12 cellular contexts compared by ENCODE assay signal in genomic region chr4:105305019-105305836, GRCh38.
A peak's percentile ranks its signal among the peaks of the same experiment; 100 is the strongest.
DNase-seq lines count a peak whose midpoint lies in the region; ATAC-seq, FAIRE-seq and TF ChIP-seq lines count a peak whose summit lies in the region.
"Had no signal": no experiment of that assay in that cellular context is flagged by ENCODE, and none has a peak within 500 bp of the region (broad histone marks: within the 10 kb centered on the region; RNA-seq: fewer than 3 reads in every experiment).

No MANE protein-coding gene starts in this region.

- TF ChIP-seq RAD21 in GM12878 (IDR thresholded peaks at IDR 0.05; ENCODE audit: insufficient read depth, low read depth, low read length), result no peak

- H3K4me3 ChIP-seq in GM12878 (no peak overlapping the region), transverse colon (no peak overlapping the region)
- H3K4me3 ChIP-seq: cardiac muscle cell, left lung had no signal

- peaks cover 22% of the 10 kb centered on the region for H3K4me1 Mint-ChIP-seq in activated CD4-positive, alpha-beta T cell treated with anti-CD3 and anti-CD28 coated beads, Interleukin-2, amount 10 ng/mL, durations not matched to agents 24 days and 14 days

- peaks cover 11% of the 10 kb centered on the region for H3K36me3 Mint-ChIP-seq in activated CD4-positive, alpha-beta T cell treated with anti-CD3 and anti-CD28 coated beads, Interleukin-2, amount 10 ng/mL, durations not matched to agents 24 days and 14 days (ENCODE audit: low read depth)

- H3K9me3 Mint-ChIP-seq in activated CD4-positive, alpha-beta T cell treated with anti-CD3 and anti-CD28 coated beads, Interleukin-2, amount 10 ng/mL, durations not matched to agents 24 days and 14 days, result peaks cover 18% of the 10 kb centered on the region

- peak overlapping the region; percentile 33 for H2AFZ ChIP-seq in GM12878 (ENCODE audit: control insufficient read depth, low read depth, low read length)

- POLR2A ChIA-PET in GM12878 (lab: Charles Lee), result interaction anchor here (0.6 to 1.7 kb wide), 6 partner anchors 79 to 553 kb away, joined by 3 to 6 read pairs (median 4); partner anchors contain the start of genes PPA2 and TET2

- WGBS in GM12878 (ENCODE audit: insufficient coverage, insufficient replicate concordance, low lambda C conversion rate, missing lambda C conversion rate), result under 1% methylated on average over 5 of the region's 5 CpGs
- WGBS in transverse colon (ENCODE audit: low coverage in 1 of 2), 2 donors, result 78 to 89% methylated on average over 3 to 5 of the region's 5 CpGs

- peak overlapping the region; percentile 18 for H3K4me3 Mint-ChIP-seq in activated CD4-positive, alpha-beta T cell treated with anti-CD3 and anti-CD28 coated beads, Interleukin-2, amount 10 ng/mL, durations not matched to agents 24 days and 14 days

- no peaks in the 10 kb centered on the region for H3K79me2 ChIP-seq in GM12878 (ENCODE audit: control insufficient read depth, insufficient read depth, low read length)

- no peak for TF ChIP-seq CTCF in GM12878 (IDR thresholded peaks at IDR 0.05 in 2 of 3, conservative IDR thresholded peaks at IDR 0.05 in 1 of 3; ENCODE audit: control insufficient read depth in 2 of 3, extremely low read depth in 1 of 3, insufficient read depth in 1 of 3, low read depth in 3 of 3, low read length in 3 of 3)
- no peak for TF ChIP-seq CTCF in transverse colon (IDR thresholded peaks at IDR 0.05)

- CTCF ChIA-PET in GM12878 (lab: Yijun Ruan, JAX), result interaction anchor here (0.7 to 1.8 kb wide), 7 partner anchors 12 to 198 kb away, joined by 3 to 6 read pairs (median 3); partner anchors contain the start of gene PPA2

- H3K9ac ChIP-seq in GM12878 (ENCODE audit: control insufficient read depth, insufficient read depth, low read length), result peak overlapping the region; percentile 18; the same call in 1 of the 2 replicates

- TF ChIP-seq EP300 in GM12878 (IDR thresholded peaks at IDR 0.05; ENCODE audit: borderline replicate concordance in 1 of 2, control insufficient read depth in 1 of 2, low read depth in 2 of 2, low read length in 2 of 2) (peak; percentile 56 to 61; a peak in 2 of 4 replicates), transverse colon (IDR thresholded peaks at IDR 0.05; ENCODE audit: low read depth) (no peak)

- intact Hi-C loops in activated CD4-positive, alpha-beta T cell treated with anti-CD3 and anti-CD28 coated beads, Interleukin-2, amount 10 ng/mL, durations not matched to agents 24 days and 14 days (cut with micrococcal nuclease), result loop anchor here (10.0 kb wide), 1 partner anchor 410 kb away; no protein-coding TSS in a partner anchor
- intact Hi-C loops in GM12878 (cut with micrococcal nuclease; ENCODE audit: unreplicated experiment), result loop anchor here (1.0 to 5.0 kb wide), 4 partner anchors 113 to 813 kb away; partner anchors contain the start of gene CXXC4
- intact Hi-C loops in transverse colon (cut with DNase I; ENCODE audit: low total_unique reads), result no loop called here

- TF ChIP-seq POLR2A in GM12878 (IDR thresholded peaks at IDR 0.05; ENCODE audit: low read depth, low read length), result no peak
- no peak for TF ChIP-seq POLR2A in transverse colon (IDR thresholded peaks at IDR 0.05)

- peak; percentile 81 for FAIRE-seq in GM12878 (lab: Jason Lieb, UNC)

- H3K27me3 ChIP-seq in GM12878 (replicated peaks in 1 of 2; ENCODE audit: control insufficient read depth in 2 of 2, insufficient read depth in 2 of 2, low read length in 1 of 2) (no peaks in the 10 kb centered on the region), transverse colon (no peaks in the 10 kb centered on the region)
- H3K27me3 ChIP-seq: cardiac muscle cell, left lung had no signal

- BruUV-seq in GM12878 (replicated peaks; lab: Mats Ljungman, UMichigan), result no TSS peak

- peak; percentile 54 for DNase-seq in activated CD4-positive, alpha-beta T cell treated with anti-CD3 and anti-CD28 coated beads, Interleukin-2, amount 10 ng/mL, durations not matched to agents 24 days and 14 days
- no peak for DNase-seq in activated CD4-positive, alpha-beta T cell treated with anti-CD3 and anti-CD28 coated beads, Interleukin-2, amount 50 U/mL, for 4 hours
- DNase-seq in GM12878 (ENCODE audit: low read depth, low spot score) (peak; percentile 50), UCSD-AML1 (lab: John Stamatoyannopoulos, UW; ENCODE audit: unreplicated experiment) (no peak), transverse colon (no peak), NCI-H2196 treated with DMSO at 0.1 percent for 48 hours (lab: John Stamatoyannopoulos, UW; ENCODE audit: unreplicated experiment) (no peak)
- DNase-seq: left lung, posterior cingulate gyrus had no signal

- no peaks in the 10 kb centered on the region for H3K27me3 Mint-ChIP-seq in activated CD4-positive, alpha-beta T cell treated with anti-CD3 and anti-CD28 coated beads, Interleukin-2, amount 10 ng/mL, durations not matched to agents 24 days and 14 days

- SMC1A ChIA-PET in GM12878 (lab: Charles Lee; ENCODE audit: uncharacterized antibody, unreplicated experiment), result interaction anchor here (0.6 to 3.2 kb wide), 32 partner anchors 8 to 561 kb away, joined by 3 to 19 read pairs (median 4); partner anchors contain the start of genes PPA2 and TET2

- H3K27ac Mint-ChIP-seq in activated CD4-positive, alpha-beta T cell treated with anti-CD3 and anti-CD28 coated beads, Interleukin-2, amount 10 ng/mL, durations not matched to agents 24 days and 14 days, result peak overlapping the region; percentile 94

- in situ Hi-C loops in GM12878 (cut with MboI), result no loop called here
- in situ Hi-C loops in transverse colon (cut with MboI; ENCODE audit: low pct_ligation_motif_present in 1 of 4, low pct_unique_long_range_greater_than_20kb in 1 of 4, low sequenced_read_pairs in 3 of 4), result no loop called here

- peak; percentile 47 for ATAC-seq in GM21717 (IDR thresholded peaks at IDR 0.05; ENCODE audit: unreplicated experiment)
- peak; percentile 42 for ATAC-seq in HG03378 (IDR thresholded peaks at IDR 0.05; ENCODE audit: unreplicated experiment)
- ATAC-seq in GM12878, result peak; percentile 67

- no peaks in the 10 kb centered on the region for H3K36me3 ChIP-seq in GM12878 (ENCODE audit: control insufficient read depth in 2 of 2, insufficient read depth in 2 of 2, low read length in 1 of 2)
- no peaks in the 10 kb centered on the region for H3K36me3 ChIP-seq in transverse colon
- H3K36me3 ChIP-seq: cardiac muscle cell, left lung had no signal

- no peaks in the 10 kb centered on the region for H4K20me1 ChIP-seq in GM12878 (ENCODE audit: control insufficient read depth, insufficient read depth)

- peak overlapping the region; percentile 86 for H3K27ac ChIP-seq in GM12878 (ENCODE audit: control insufficient read depth, insufficient read depth)
- H3K27ac ChIP-seq in transverse colon, result no peak overlapping the region
- H3K27ac ChIP-seq: cardiac muscle cell, RWPE1 had no signal

- H3K9me3 ChIP-seq in GM12878 (replicated peaks; ENCODE audit: control insufficient read depth, insufficient read depth, low read length) (no peaks in the 10 kb centered on the region; the same call in 1 of the 3 replicates), transverse colon (peaks cover 8 to 17% of the 10 kb centered on the region in 2 donors)

- H3K4me1 ChIP-seq in GM12878 (ENCODE audit: control insufficient read depth, insufficient read depth, low read length), result peaks cover 14% of the 10 kb centered on the region
- no peaks in the 10 kb centered on the region for H3K4me1 ChIP-seq in transverse colon

- RAD21 ChIA-PET in GM12878 (lab: Charles Lee; ENCODE audit: unreplicated experiment), result interaction anchor here (0.8 to 3.3 kb wide), 18 partner anchors 14 to 244 kb away, joined by 3 to 26 read pairs (median 4); partner anchors contain the start of genes PPA2 and TET2

- H3K4me2 ChIP-seq in GM12878 (ENCODE audit: control insufficient read depth, insufficient read depth), result peak overlapping the region; percentile 78

TF ChIP-seq in GM12878, 131 proteins besides CTCF, POLR2A, EP300 and RAD21 (continues in another document):
- TF ChIP-seq NFIC (IDR thresholded peaks at IDR 0.05; ENCODE audit: low read depth, low read length) (peak; percentile 95), ATF7 (IDR thresholded peaks at IDR 0.05; ENCODE audit: low read depth) (peak; percentile 97), DPF2 (IDR thresholded peaks at IDR 0.05) (peak; percentile 70; the same call in 1 of the 2 replicates), JUNB (IDR thresholded peaks at IDR 0.05) (peak; percentile 93), TARDBP (IDR thresholded peaks at IDR 0.05; ENCODE audit: borderline replicate concordance) (no peak), SMC3 (IDR thresholded peaks at IDR 0.05; ENCODE audit: borderline replicate concordance, low read length) (no peak), GABPA (IDR thresholded peaks at IDR 0.05; ENCODE audit: low read depth) (peak; percentile 50; the same call in 1 of the 2 replicates), ZNF622 (IDR thresholded peaks at IDR 0.05) (no peak), MTA2 (IDR thresholded peaks at IDR 0.05; ENCODE audit: low read depth) (peak; percentile 41; the same call in 1 of the 2 replicates), ATF2 (IDR thresholded peaks at IDR 0.05; ENCODE audit: low read length) (peak; percentile 99)

Comparison
In these comparisons a context has a peak if more than half of its experiments do, and no peak if none do; other contexts are left out.
1. DNase-seq: peak in activated CD4-positive, alpha-beta T cell treated with anti-CD3 and anti-CD28 coated beads, Interleukin-2, amount 10 ng/mL, durations not matched to agents 24 days and 14 days (single experiment) and GM12878 (single experiment); none in activated CD4-positive, alpha-beta T cell treated with anti-CD3 and anti-CD28 coated beads, Interleukin-2, amount 50 U/mL, for 4 hours (0 of 2), UCSD-AML1 (single experiment), transverse colon (single experiment) and NCI-H2196 treated with DMSO at 0.1 percent for 48 hours (single experiment).
2. Peak in every context shown above with its lines, with median percentiles within 50 percentile points of each other: ATAC-seq.